Comparison of ENCODE assay signal across 8 cellular contexts in genomic region chr3:113514265-113514769, GRCh38. TPM values are rescaled to one million over a fixed set of nuclear protein-coding genes. Genes with fewer than 3 reads are reported as not detected.
DNase-seq lines count a peak whose midpoint lies in the region; ATAC-seq and TF ChIP-seq lines count a peak whose summit lies in the region.

No MANE protein-coding gene starts in this region.

- in situ Hi-C loops in HAP-1 (cut with MboI; ENCODE audit: low sequenced_read_pairs) = no loop called here

- no peaks in the 10 kb centered on the region for H3K27me3 ChIP-seq in AG04450 (ENCODE audit: control insufficient read depth, insufficient read depth, low read length)
- H3K27me3 ChIP-seq in HAP-1 (ENCODE audit: low read depth) = peaks cover 14% of the 10 kb centered on the region; the same call in 1 of the 2 replicates
- H3K27me3 ChIP-seq in WERI-Rb-1 (ENCODE audit: insufficient read depth, low read depth, severe bottlenecking) = no peaks in the 10 kb centered on the region
- no peaks in the 10 kb centered on the region for H3K27me3 ChIP-seq in kidney epithelial cell (ENCODE audit: control insufficient read depth, insufficient read depth, low read length)
- H3K27me3 ChIP-seq in upper lobe of right lung = no peaks in the 10 kb centered on the region

- intact Hi-C loops in upper lobe of right lung (cut with DNase I) = loop anchor here (10.0 kb wide), 1 partner anchor 60 kb away; no protein-coding TSS in a partner anchor

- H3K27ac ChIP-seq in AG04450 (ENCODE audit: low read depth, low read length) = peak overlapping the region; percentile 96
- H3K27ac ChIP-seq in WERI-Rb-1 = peak overlapping the region; percentile 81
- H3K27ac ChIP-seq in upper lobe of right lung = peak overlapping the region; percentile 92

- CTCF ChIA-PET in AG04450 (lab: Charles Lee) = interaction anchor here (0.9 to 2.0 kb wide), 6 partner anchors 16 to 463 kb away, joined by 3 to 9 read pairs (median 4); no protein-coding TSS in a partner anchor

- no peak for ATAC-seq in upper lobe of right lung

- H3K36me3 ChIP-seq in HAP-1 (replicated peaks) = no peaks in the 10 kb centered on the region; the same call in 1 of the 2 replicates
- H3K36me3 ChIP-seq in WERI-Rb-1 = no peaks in the 10 kb centered on the region
- H3K36me3 ChIP-seq in kidney epithelial cell (ENCODE audit: control insufficient read depth, insufficient read depth, low read length) = no peaks in the 10 kb centered on the region
- H3K36me3 ChIP-seq in upper lobe of right lung = no peaks in the 10 kb centered on the region

- DNase-seq in AG04450 (ENCODE audit: low read depth, low spot score) = no peak
- no peak for DNase-seq in HAP-1 (ENCODE audit: low spot score in 2 of 2)
- DNase-seq in WERI-Rb-1 = no peak
- no peak for DNase-seq in kidney epithelial cell (ENCODE audit: low read depth)
- DNase-seq in upper lobe of right lung = no peak
- no peak for DNase-seq in iPS-NIHi11 (ENCODE audit: low spot score)
- DNase-seq in stimulated activated CD8-positive, alpha-beta memory T cell treated with anti-CD3 and anti-CD28 coated beads, Interleukin-4, amount 100 ng/mL, for 48 hours = no peak
- no peak for DNase-seq in LoVo (ENCODE audit: low spot score)

- H3K4me1 ChIP-seq in HAP-1 (no peaks in the 10 kb centered on the region), upper lobe of right lung (peaks cover 6% of the 10 kb centered on the region)

- H3K9me3 ChIP-seq in AG04450 (ENCODE audit: control insufficient read depth, insufficient read depth, low read length) (no peaks in the 10 kb centered on the region), HAP-1 (no peaks in the 10 kb centered on the region), WERI-Rb-1 (ENCODE audit: severe bottlenecking) (peaks cover 4% of the 10 kb centered on the region), upper lobe of right lung (no peaks in the 10 kb centered on the region)

- TF ChIP-seq CTCF in AG04450 (IDR thresholded peaks at IDR 0.05; ENCODE audit: low read depth, low read length) = no peak
- TF ChIP-seq CTCF in WERI-Rb-1 (IDR thresholded peaks at IDR 0.05; ENCODE audit: low read depth, low read length) = no peak
- no peak for TF ChIP-seq CTCF in kidney epithelial cell (IDR thresholded peaks at IDR 0.05; ENCODE audit: insufficient read depth, low read length, poor library complexity, severe bottlenecking)
- TF ChIP-seq CTCF in upper lobe of right lung (IDR thresholded peaks at IDR 0.05) = no peak

- POLR2A ChIA-PET in AG04450 (lab: Yijun Ruan, JAX) = interaction anchor here (0.7 to 1.7 kb wide), 7 partner anchors 9 to 495 kb away, joined by 3 to 20 read pairs (median 3); partner anchors contain the start of gene USF3

- H3K4me3 ChIP-seq in AG04450 (ENCODE audit: low read depth, low read length) (peak overlapping the region; percentile 88), HAP-1 (peak overlapping the region; percentile 88), WERI-Rb-1 (ENCODE audit: low read depth, low read length) (peak overlapping the region; percentile 83), kidney epithelial cell (ENCODE audit: low read depth, low read length) (peak overlapping the region; percentile 88), upper lobe of right lung (peak overlapping the region; percentile 98)

RNA-seq across cellular contexts. Expression of gene SPICE1, which starts 0.6 kb away (rescaled TPM):
- 5.2 and 8.1 TPM in 2 replicates for polyA plus RNA-seq in AG04450 (2011; rRNA removed)
- polyA minus RNA-seq in AG04450 (2011; rRNA and poly(A)+ RNA removed) = 3.4 and 7.9 TPM in 2 replicates
- total RNA-seq in kidney epithelial cell (14.5 and 15.2 TPM in 2 replicates), upper lobe of right lung (13.1 TPM)

RNA-seq across cellular contexts. Expression of gene SIDT1, which starts 18.0 kb away (rescaled TPM):
- polyA plus RNA-seq in AG04450 (2011; rRNA removed) = not detected in 2 replicates
- polyA minus RNA-seq in AG04450 (2011; rRNA and poly(A)+ RNA removed) = not detected in 2 replicates
- 0.04 and 0.14 TPM in 2 replicates for total RNA-seq in kidney epithelial cell
- 3.5 TPM for total RNA-seq in upper lobe of right lung
